In genomic region chr7:139777304-139777890, GRCh38 we compare ENCODE assay signal across 1 cellular context.
TF ChIP-seq lines count a peak whose summit lies in the region.

No MANE protein-coding gene starts in this region.

TF ChIP-seq in endothelial cell of umbilical vein, 7 proteins besides CTCF, POLR2A, EP300 and RAD21 (continued from another document):
- TF ChIP-seq MYC (IDR thresholded peaks at IDR 0.05; ENCODE audit: low read depth, low read length) (no peak), GATA2 (IDR thresholded peaks at IDR 0.05; ENCODE audit: insufficient read depth, insufficient read length, low read depth, low read length) (no peak), POLR2AphosphoS5 (IDR thresholded peaks at IDR 0.05; ENCODE audit: insufficient read depth, low read depth, low read length) (no peak), JUN (IDR thresholded peaks at IDR 0.05; ENCODE audit: borderline replicate concordance, insufficient read depth, insufficient read length, low read depth) (no peak), EZH2 (IDR thresholded peaks at IDR 0.05; ENCODE audit: borderline replicate concordance, low read depth, low read length, severe bottlenecking) (no peak), MAX (IDR thresholded peaks at IDR 0.05; ENCODE audit: insufficient read depth, insufficient read length) (no peak)
